28 cellular contexts compared by ENCODE assay signal in the genomic region with DNA sequence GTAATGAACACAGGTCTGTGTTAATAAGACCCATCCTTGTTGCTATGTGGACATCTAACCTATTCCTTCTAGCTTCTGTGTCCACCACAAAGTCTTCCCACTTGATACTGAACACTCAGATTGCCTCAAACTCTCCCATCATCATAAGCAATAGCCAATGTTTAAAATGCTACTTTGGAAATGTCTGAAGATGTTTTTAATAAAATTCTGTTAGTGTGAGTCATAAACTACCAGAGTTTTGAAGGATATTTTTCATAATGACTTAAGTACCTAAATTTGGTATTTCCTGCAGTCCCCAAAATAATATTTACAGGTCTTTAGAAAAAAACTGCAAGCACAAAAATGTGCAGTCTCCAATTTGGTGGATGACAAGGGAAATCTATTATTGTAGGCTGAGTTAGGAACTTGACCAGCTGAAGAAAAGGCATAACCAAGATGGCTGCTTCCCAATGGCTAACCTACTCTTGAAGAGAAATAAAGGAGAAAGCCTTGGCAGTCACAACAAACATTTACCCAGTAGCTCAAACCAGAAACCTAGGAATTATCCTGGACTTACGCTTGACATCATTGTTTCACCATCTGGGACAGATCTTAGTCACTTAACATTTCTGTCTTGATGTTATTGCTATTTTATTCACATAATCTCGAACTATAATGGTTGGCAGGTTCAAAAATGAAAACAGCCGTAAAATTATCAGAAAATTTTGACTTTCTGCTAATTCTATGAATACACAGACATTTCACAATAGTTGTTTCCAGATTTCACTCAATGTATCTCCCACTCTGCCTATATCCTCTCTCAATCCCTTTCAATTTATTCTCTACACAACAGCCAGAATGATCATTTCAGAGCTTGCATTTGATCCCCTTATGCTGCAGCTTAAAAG.
DNase-seq lines count a peak whose midpoint lies in the region; ATAC-seq, FAIRE-seq and TF ChIP-seq lines count a peak whose summit lies in the region.
"Had no signal": no experiment of that assay in that cellular context is flagged by ENCODE, and none has a peak within 500 bp of the region (broad histone marks: within the 10 kb centered on the region; RNA-seq: fewer than 3 reads in every experiment).

No MANE protein-coding gene starts in this region.

- H3K27me3 ChIP-seq in K562 (ENCODE audit: control insufficient read depth in 2 of 2, insufficient read depth in 2 of 2, low read length in 2 of 2) (no peaks in the 10 kb centered on the region), GM23338 (ENCODE audit: insufficient read depth) (no peaks in the 10 kb centered on the region)
- H3K27me3 ChIP-seq: ascending aorta, right lobe of liver had no signal

- FAIRE-seq in K562 (lab: Jason Lieb, UNC): no peak
- FAIRE-seq: A204.1, GM18507 had no signal

- no peaks in the 10 kb centered on the region for H3K9me1 ChIP-seq in K562 (ENCODE audit: control insufficient read depth, insufficient read depth, low read length)

- H3K4me3 ChIP-seq in AG10803 (ENCODE audit: low read length) (no peak overlapping the region), K562 (no peak overlapping the region), fibroblast of villous mesenchyme (ENCODE audit: low read depth, low read length) (no peak overlapping the region), GM23338 (no peak overlapping the region)
- H3K4me3 ChIP-seq: ascending aorta, PC-9, right lobe of liver had no signal

- WGBS in K562 (ENCODE audit: insufficient coverage, low coverage, missing lambda C conversion rate): 74% methylated on average over 3 of the region's 3 CpGs

- no TSS peak for BruUV-seq in K562 (replicated peaks; lab: Mats Ljungman, UMichigan)

- H3K27ac Mint-ChIP-seq in GM23338: no peak overlapping the region
- H3K27ac Mint-ChIP-seq: activated CD4-positive, alpha-beta T cell treated with anti-CD3 and anti-CD28 coated beads, Interleukin-2, amount 10 ng/mL, durations not matched to agents 24 days and 14 days; activated T-helper 1 cell treated with anti-CD3 and anti-CD28 coated beads, Interleukin-12 subunit alpha, Interleukin-12 subunit beta, Interleukin-2, Interleukin-4 antibody, amounts not matched to agents 30 ng/mL and 10 ng/mL and 1 ng/mL, durations not matched to agents 14 hours and 24 hours and 36 hours; nephron progenitor cell had no signal

- no peaks in the 10 kb centered on the region for H3K9me3 ChIP-seq in K562 (replicated peaks; ENCODE audit: control insufficient read depth, insufficient read depth, low read depth, low read length)
- H3K9me3 ChIP-seq: ascending aorta, right lobe of liver had no signal

- in situ Hi-C loops in K562 (cut with MboI): no loop called here

- TF ChIP-seq CTCF in AG10803 (conservative IDR thresholded peaks at IDR 0.05; ENCODE audit: low read length) (no peak), K562 (IDR thresholded peaks at IDR 0.05 in 2 of 3, conservative IDR thresholded peaks at IDR 0.05 in 1 of 3; ENCODE audit: insufficient read depth in 2 of 3, low read depth in 1 of 3, low read length in 3 of 3) (no peak), fibroblast of villous mesenchyme (IDR thresholded peaks at IDR 0.05; ENCODE audit: insufficient read depth, low read depth, low read length) (no peak), GM23338 (conservative IDR thresholded peaks at IDR 0.05; ENCODE audit: low read depth in 2 of 2) (no peak)

- H3K27me3 Mint-ChIP-seq in GM23338 (ENCODE audit: insufficient read depth, low read depth, poor library complexity): peaks cover 4% of the 10 kb centered on the region

- H3F3A ChIP-seq in GM23338 (replicated peaks; ENCODE audit: low read depth): no peaks in the 10 kb centered on the region

- no peak overlapping the region for H2AFZ ChIP-seq in K562 (ENCODE audit: low read depth, low read length)
- no peak overlapping the region for H2AFZ ChIP-seq in GM23338
- H2AFZ ChIP-seq: PC-9 had no signal

- ATAC-seq in K562 (no peak), GM23338 (no peak), HG03108 (IDR thresholded peaks at IDR 0.05; ENCODE audit: unreplicated experiment) (no peak), GM18511 (IDR thresholded peaks at IDR 0.05; ENCODE audit: unreplicated experiment) (no peak)
- ATAC-seq: HCT116, left colon, right lobe of liver had no signal

- H3K27ac ChIP-seq in K562 (ENCODE audit: extremely low read depth, low read depth, low read length): no peak overlapping the region
- H3K27ac ChIP-seq in GM23338 (ENCODE audit: low read depth): no peak overlapping the region
- H3K27ac ChIP-seq: ascending aorta, PC-9, right lobe of liver had no signal

- H3K9ac ChIP-seq in K562 (ENCODE audit: insufficient read depth in 1 of 2, low read depth in 2 of 2, low read length in 2 of 2): no peak overlapping the region

- no peak for TF ChIP-seq RAD21 in K562 (CRISPR knock-in tag; conservative IDR thresholded peaks at IDR 0.05 in 1 of 2, IDR thresholded peaks at IDR 0.05 in 1 of 2)

- H3K36me3 ChIP-seq in K562 (ENCODE audit: control insufficient read depth, insufficient read depth, low read length) (no peaks in the 10 kb centered on the region), GM23338 (ENCODE audit: insufficient read depth) (no peaks in the 10 kb centered on the region)
- H3K36me3 ChIP-seq: ascending aorta, right lobe of liver had no signal

- no peak overlapping the region for H3K4me3 Mint-ChIP-seq in GM23338
- H3K4me3 Mint-ChIP-seq: activated CD4-positive, alpha-beta T cell treated with anti-CD3 and anti-CD28 coated beads, Interleukin-2, amount 10 ng/mL, durations not matched to agents 24 days and 14 days; activated naive CD4-positive, alpha-beta T cell treated with anti-CD3 and anti-CD28 coated beads, Interleukin-2, amount 50 U/mL, for 24 hours; activated T-helper 1 cell treated with anti-CD3 and anti-CD28 coated beads, Interleukin-12 subunit alpha, Interleukin-12 subunit beta, Interleukin-2, Interleukin-4 antibody, amounts not matched to agents 30 ng/mL and 10 ng/mL and 1 ng/mL, durations not matched to agents 14 hours and 24 hours and 36 hours; nephron progenitor cell had no signal

- H3K36me3 Mint-ChIP-seq in GM23338 (ENCODE audit: low read depth): no peaks in the 10 kb centered on the region

- CTCF ChIA-PET in K562 (lab: Yijun Ruan, JAX; ENCODE audit: low intra/inter-chr PET ratio): no interaction called here

- TF ChIP-seq EP300 in K562 (IDR thresholded peaks at IDR 0.05; ENCODE audit: low read length): no peak

- no peaks in the 10 kb centered on the region for H4K20me1 ChIP-seq in K562 (replicated peaks; ENCODE audit: control insufficient read depth, insufficient read depth, low read length)
- no peaks in the 10 kb centered on the region for H4K20me1 ChIP-seq in GM23338 (replicated peaks; ENCODE audit: insufficient read depth)

- POLR2A ChIA-PET in K562 (lab: Yijun Ruan, JAX): interaction anchor here (0.8 kb wide), 1 partner anchor 10 kb away, joined by 6 read pairs; no protein-coding TSS in a partner anchor

- no peaks in the 10 kb centered on the region; the same call in 2 of the 3 replicates for H3K9me3 Mint-ChIP-seq in GM23338
- H3K9me3 Mint-ChIP-seq: activated naive CD4-positive, alpha-beta T cell treated with anti-CD3 and anti-CD28 coated beads, Interleukin-2, amount 50 U/mL, for 24 hours; activated T-helper 1 cell treated with anti-CD3 and anti-CD28 coated beads, Interleukin-12 subunit alpha, Interleukin-12 subunit beta, Interleukin-2, Interleukin-4 antibody, amounts not matched to agents 30 ng/mL and 10 ng/mL and 1 ng/mL, durations not matched to agents 14 hours and 24 hours and 36 hours had no signal

- DNase-seq in AG10803 (ENCODE audit: low read depth) (peak; percentile 85), HS-5 (ENCODE audit: low read depth) (peak; percentile 51), K562 (ENCODE audit: extremely low read depth in 1 of 4, low spot score in 3 of 4) (no peak), fibroblast of villous mesenchyme (ENCODE audit: low read depth) (peak; percentile 56), GM23338 (ENCODE audit: low spot score) (no peak)
- no peak for DNase-seq in NK-92 treated with Interleukin-12 subunit alpha and Interleukin-12 subunit beta, amount 100 ng/mL, for 24 hours (lab: John Stamatoyannopoulos, UW)
- DNase-seq: activated CD4-positive, alpha-beta T cell treated with anti-CD3 and anti-CD28 coated beads, Interleukin-2, amount 10 ng/mL, durations not matched to agents 24 days and 14 days; C1 segment of cervical spinal cord; Calu3; KG1; left colon; midbrain; MV-4-11; NCI-H1694 treated with DMSO at 0.1 percent for 48 hours; NCI-H226; NCI-H82; nephron progenitor cell; PC-9; right lobe of liver; SHP77 had no signal

- H3K9me2 ChIP-seq in GM23338 (ENCODE audit: insufficient read depth): peaks cover 7% of the 10 kb centered on the region

- no peaks in the 10 kb centered on the region for H3K4me1 ChIP-seq in K562 (replicated peaks in 1 of 2; ENCODE audit: control insufficient read depth in 2 of 2, insufficient read depth in 2 of 2, low read length in 2 of 2)
- peaks cover 15% of the 10 kb centered on the region for H3K4me1 ChIP-seq in GM23338 (ENCODE audit: insufficient read depth)
- H3K4me1 ChIP-seq: ascending aorta, right lobe of liver had no signal

- intact Hi-C loops in K562 (cut with micrococcal nuclease): no loop called here

- H3K4me1 Mint-ChIP-seq in GM23338: peaks cover 7% of the 10 kb centered on the region; the same call in 2 of the 3 replicates
- H3K4me1 Mint-ChIP-seq: activated naive CD4-positive, alpha-beta T cell treated with anti-CD3 and anti-CD28 coated beads, Interleukin-2, amount 50 U/mL, for 24 hours; nephron progenitor cell had no signal

- H3K79me2 ChIP-seq in K562 (ENCODE audit: control insufficient read depth, insufficient read depth, low read length) (no peaks in the 10 kb centered on the region), GM23338 (replicated peaks; ENCODE audit: insufficient read depth) (no peaks in the 10 kb centered on the region)

- H3K4me2 ChIP-seq in K562 (ENCODE audit: insufficient read depth, low read length) (no peak overlapping the region), GM23338 (no peak overlapping the region)
- H3K4me2 ChIP-seq: PC-9 had no signal

- TF ChIP-seq POLR2A in K562 (conservative IDR thresholded peaks at IDR 0.05): no peak

TF ChIP-seq in K562, 482 proteins besides CTCF, POLR2A, EP300 and RAD21 (continues in another document):
- no peak for TF ChIP-seq RCOR1 (IDR thresholded peaks at IDR 0.05; ENCODE audit: borderline replicate concordance in 1 of 2, low read depth in 2 of 2, low read length in 2 of 2)

TF ChIP-seq in GM23338, 12 proteins besides CTCF, POLR2A, EP300 and RAD21:
- TF ChIP-seq ZNF331 (CRISPR knock-in tag; IDR thresholded peaks at IDR 0.05; ENCODE audit: low read depth): no peak

Comparison
In these comparisons a context has a peak if more than half of its experiments do, and no peak if none do; other contexts are left out.
1. DNase-seq: peak in AG10803 (single experiment), HS-5 (single experiment) and fibroblast of villous mesenchyme (single experiment); none in K562 (0 of 4), GM23338 (single experiment) and NK-92 treated with Interleukin-12 subunit alpha and Interleukin-12 subunit beta, amount 100 ng/mL, for 24 hours (single experiment).